ENCODE assay signal across 17 cellular contexts in genomic region chr12:81468206-81468605, GRCh38.
DNase-seq lines count a peak whose midpoint lies in the region; ATAC-seq, FAIRE-seq and TF ChIP-seq lines count a peak whose summit lies in the region.
"Had no signal": no experiment of that assay in that cellular context is flagged by ENCODE, and none has a peak within 500 bp of the region (broad histone marks: within the 10 kb centered on the region; RNA-seq: fewer than 3 reads in every experiment).

No MANE protein-coding gene starts in this region.

- TF ChIP-seq CTCF in heart left ventricle (IDR thresholded peaks at IDR 0.05) = no peak

- DNase-seq in Daoy (ENCODE audit: low read depth) (peak; percentile 27), NCI-H2171 (lab: John Stamatoyannopoulos, UW) (peak; percentile 71), cerebellar cortex (ENCODE audit: low spot score) (peak; percentile 69), putamen (ENCODE audit: low spot score) (peak; percentile 75), SK-N-DZ (ENCODE audit: low spot score) (no peak), heart left ventricle (no peak), RCC 7860 (ENCODE audit: low spot score) (no peak)
- DNase-seq: activated naive CD4-positive, alpha-beta T cell; CD4-positive, CD25-positive, alpha-beta regulatory T cell; HFFc6; islet precursor cell; stimulated activated CD4-positive, alpha-beta T cell treated with anti-CD3 and anti-CD28 coated beads, Interleukin-2, amount 100 ng/mL, for 48 hours had no signal

- FAIRE-seq in RCC 7860 (lab: Jason Lieb, UNC) = no peak
- FAIRE-seq: colon, frontal cortex, HTR-8/SVneo had no signal

- TF ChIP-seq POLR2A in heart left ventricle (IDR thresholded peaks at IDR 0.05) = no peak

- no peaks in the 10 kb centered on the region for H3K36me3 ChIP-seq in heart left ventricle

- H3K4me3 ChIP-seq in heart left ventricle = no peak overlapping the region

- no peaks in the 10 kb centered on the region for H3K9me3 ChIP-seq in heart left ventricle

- no peak for ATAC-seq in HG03280 (IDR thresholded peaks at IDR 0.05; ENCODE audit: unreplicated experiment)
- no peak for ATAC-seq in heart left ventricle
- ATAC-seq: stimulated activated effector memory CD8-positive, alpha-beta T cell treated with anti-CD3 and anti-CD28 coated beads, Interleukin-12 subunit alpha, Interleukin-12 subunit beta, amount 100 ng/mL, for 72 hours had no signal

- no peaks in the 10 kb centered on the region for H3K27me3 ChIP-seq in heart left ventricle

- intact Hi-C loops in heart left ventricle (cut with DNase I) = no loop called here

- 47 to 71% (median 53%) methylated on average over 2 of the region's 2 CpGs for WGBS in heart left ventricle, 4 donors

- H3K4me1 ChIP-seq in heart left ventricle = no peaks in the 10 kb centered on the region

- no peak overlapping the region for H3K27ac ChIP-seq in heart left ventricle

Comparison
In these comparisons a context has a peak if more than half of its experiments do, and no peak if none do; other contexts are left out.
1. DNase-seq: peak in Daoy (single experiment), NCI-H2171 (single experiment), cerebellar cortex (single experiment) and putamen (single experiment); none in SK-N-DZ (single experiment), heart left ventricle (0 of 5) and RCC 7860 (single experiment).